ENCODE assay signal across 8 cellular contexts in the genomic region with DNA sequence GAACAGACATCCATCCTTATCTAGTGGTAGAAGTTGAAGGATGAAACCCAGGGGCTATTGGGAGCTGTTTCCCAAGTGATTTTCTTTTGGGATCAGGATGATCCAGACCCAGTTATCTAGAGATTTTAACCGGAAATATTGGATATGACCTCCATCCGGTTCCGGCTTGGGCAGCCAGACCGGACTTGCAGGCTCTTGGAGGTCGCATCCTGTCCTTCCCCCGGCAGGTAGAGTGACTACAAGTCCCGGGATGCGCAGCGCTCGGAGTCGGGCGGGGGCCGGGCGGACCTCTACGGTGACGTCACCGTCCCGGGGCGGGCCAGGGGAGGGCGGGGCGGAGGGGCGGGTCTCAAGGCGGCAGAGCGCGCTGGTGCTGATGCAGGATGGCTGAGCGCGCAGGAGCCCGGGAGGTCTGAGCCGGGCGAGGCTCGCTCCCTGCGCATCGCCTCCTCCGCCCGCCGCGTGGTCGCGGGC. TPM values are rescaled to one million over a fixed set of nuclear protein-coding genes. Genes with fewer than 3 reads are reported as not detected.
DNase-seq lines count a peak whose midpoint lies in the region; ATAC-seq and TF ChIP-seq lines count a peak whose summit lies in the region.

A gene (plus strand): TSS at position 360 of the 474 bp plus-strand sequence. CDS start 391 bp downstream, outside the sequence.

- no peak within 1 kb of the TSS for H3K27ac Mint-ChIP-seq in activated naive CD4-positive, alpha-beta T cell treated with anti-CD3 and anti-CD28 coated beads, Interleukin-2, amount 50 U/mL, for 24 hours
- H3K27ac Mint-ChIP-seq in glutamatergic neuron (ENCODE audit: unreplicated experiment): peak within 1 kb of the TSS; percentile 99

- H2AFZ ChIP-seq in KMS-11 (ENCODE audit: low read depth): peak within 1 kb of the TSS; percentile 100

- H3K27me3 ChIP-seq in KMS-11 (ENCODE audit: insufficient read depth, low read depth): no peaks in the 10 kb centered on the region
- no peaks in the 10 kb centered on the region for H3K27me3 ChIP-seq in ovary
- H3K27me3 ChIP-seq in thymus (ENCODE audit: control insufficient read depth, insufficient read depth): peaks cover 34% of the 10 kb centered on the region

- no peaks in the 10 kb centered on the region for H3K36me3 Mint-ChIP-seq in activated naive CD4-positive, alpha-beta T cell treated with anti-CD3 and anti-CD28 coated beads, Interleukin-2, amount 50 U/mL, for 24 hours
- no peaks in the 10 kb centered on the region for H3K36me3 Mint-ChIP-seq in glutamatergic neuron (ENCODE audit: unreplicated experiment)

- peaks cover 15% of the 10 kb centered on the region for H3K27me3 Mint-ChIP-seq in activated naive CD4-positive, alpha-beta T cell treated with anti-CD3 and anti-CD28 coated beads, Interleukin-2, amount 50 U/mL, for 24 hours
- H3K27me3 Mint-ChIP-seq in glutamatergic neuron (ENCODE audit: unreplicated experiment): peaks cover 17% of the 10 kb centered on the region

- TF ChIP-seq POLR2A in ovary (IDR thresholded peaks at IDR 0.05): no peak

- DNase-seq in DMS153 treated with DMSO at 0.1 percent for 48 hours (lab: John Stamatoyannopoulos, UW; ENCODE audit: unreplicated experiment) (peak; percentile 76), SK-N-DZ (ENCODE audit: low spot score) (peak; percentile 94), glutamatergic neuron (peak; percentile 95), ovary (peak; percentile 56 to 84 (median 76))

- 0 to 4% (median 1%) methylated on average over 8 to 39 of the region's 39 CpGs for WGBS in ovary, 3 donors
- WGBS in thymus: 2% methylated on average over 39 of the region's 39 CpGs

- no peak within 1 kb of the TSS for H3K9ac ChIP-seq in KMS-11

- H3K36me3 ChIP-seq in KMS-11 (ENCODE audit: insufficient read depth): no peaks in the 10 kb centered on the region
- H3K36me3 ChIP-seq in ovary: no peaks in the 10 kb centered on the region
- H3K36me3 ChIP-seq in thymus (ENCODE audit: control insufficient read depth, insufficient read depth): no peaks in the 10 kb centered on the region

- TF ChIP-seq CTCF in KMS-11 (conservative IDR thresholded peaks at IDR 0.05; ENCODE audit: low read depth, low read length): no peak
- no peak for TF ChIP-seq CTCF in glutamatergic neuron (IDR thresholded peaks at IDR 0.05; ENCODE audit: partially characterized antibody, unreplicated experiment)
- TF ChIP-seq CTCF in ovary (IDR thresholded peaks at IDR 0.05): no peak

- no peaks in the 10 kb centered on the region for H3K9me3 ChIP-seq in ovary
- H3K9me3 ChIP-seq in thymus (ENCODE audit: control insufficient read depth): no peaks in the 10 kb centered on the region

- intact Hi-C loops in ovary (cut with DNase I): loop anchor here in 1 of 4 donors (5.0 kb wide), 1 partner anchor 282 kb away; no protein-coding TSS in a partner anchor

- peaks cover under 1% of the 10 kb centered on the region for H3K9me3 Mint-ChIP-seq in activated naive CD4-positive, alpha-beta T cell treated with anti-CD3 and anti-CD28 coated beads, Interleukin-2, amount 50 U/mL, for 24 hours
- H3K9me3 Mint-ChIP-seq in glutamatergic neuron (ENCODE audit: unreplicated experiment): peaks cover 21% of the 10 kb centered on the region

- H3K4me1 ChIP-seq in KMS-11 (ENCODE audit: low read depth, poor library complexity, severe bottlenecking) (no peaks in the 10 kb centered on the region), ovary (ENCODE audit: insufficient read depth) (no peaks in the 10 kb centered on the region), thymus (ENCODE audit: control insufficient read depth, insufficient read depth, low read length) (no peaks in the 10 kb centered on the region)

- H4K20me1 ChIP-seq in KMS-11 (ENCODE audit: insufficient read depth): no peaks in the 10 kb centered on the region

- H3K27ac ChIP-seq in KMS-11 (no peak within 1 kb of the TSS), ovary (no peak within 1 kb of the TSS), thymus (ENCODE audit: low read depth) (no peak within 1 kb of the TSS)

- H3K79me2 ChIP-seq in KMS-11 (ENCODE audit: insufficient read depth, low read depth): no peaks in the 10 kb centered on the region

- no peak for TF ChIP-seq EP300 in ovary (IDR thresholded peaks at IDR 0.05)

- H3K4me3 Mint-ChIP-seq in activated naive CD4-positive, alpha-beta T cell treated with anti-CD3 and anti-CD28 coated beads, Interleukin-2, amount 50 U/mL, for 24 hours: peak within 1 kb of the TSS; percentile 83
- peak within 1 kb of the TSS; percentile 99 for H3K4me3 Mint-ChIP-seq in glutamatergic neuron (ENCODE audit: unreplicated experiment)

- H3K4me3 ChIP-seq in KMS-11 (IDR thresholded peaks at IDR 0.05; ENCODE audit: insufficient read depth, low read depth, low read length) (peak within 1 kb of the TSS; percentile 46), ovary (peak within 1 kb of the TSS; percentile 20), thymus (ENCODE audit: low read length) (peak within 1 kb of the TSS; percentile 51)

- H3K4me2 ChIP-seq in KMS-11: peak within 1 kb of the TSS; percentile 84

- peak; percentile 92 for ATAC-seq in GM21786 (IDR thresholded peaks at IDR 0.05; ENCODE audit: unreplicated experiment)

- peaks cover 8% of the 10 kb centered on the region for H3K4me1 Mint-ChIP-seq in activated naive CD4-positive, alpha-beta T cell treated with anti-CD3 and anti-CD28 coated beads, Interleukin-2, amount 50 U/mL, for 24 hours
- H3K4me1 Mint-ChIP-seq in glutamatergic neuron (ENCODE audit: low read depth, unreplicated experiment): peaks cover 26% of the 10 kb centered on the region

RNA-seq across cellular contexts. Expression of the gene that starts here (rescaled TPM):
- 50.0 and 52.0 TPM in 2 replicates for polyA plus RNA-seq in SK-N-DZ (2014; cell fraction: cytosol; rRNA removed)
- 55.4 and 70.4 TPM in 2 replicates for polyA plus RNA-seq in SK-N-DZ (2014; cell fraction: nucleus; rRNA removed)
- total RNA-seq in glutamatergic neuron (ENCODE audit: unreplicated experiment): 673 TPM
- 10 to 100 TPM in 1 of 7 donors, 1 to 10 TPM in 5, under 1 TPM in 1; 0.73 to 18.7 (median 4.3) TPM for total RNA-seq in ovary
- polyA plus RNA-seq in ovary: 1 to 10 TPM; 1.2 to 3.3 TPM
- 1.4 TPM for polyA plus RNA-seq in thymus

Comparison
In these comparisons a context has a peak if more than half of its experiments do, and no peak if none do; other contexts are left out.
1. RNA of the gene that starts here (total RNA-seq): 673 TPM in glutamatergic neuron (single experiment); 0.73 to 18.7 TPM in ovary; every median in the first group is over 10 times any median in the second.
2. Peak in every context shown above with its lines, with median percentiles within 50 percentile points of each other: DNase-seq and H3K4me3 ChIP-seq.